8 cellular contexts compared by ENCODE assay signal in genomic region chr1:200473698-200474371, GRCh38.
DNase-seq lines count a peak whose midpoint lies in the region; ATAC-seq and TF ChIP-seq lines count a peak whose summit lies in the region.

No MANE protein-coding gene starts in this region.

- DNase-seq in GM12865 (ENCODE audit: low read depth), result peak; percentile 75
- peak; percentile 42 for DNase-seq in dermis blood vessel endothelial cell
- DNase-seq in NCI-H1436 (lab: John Stamatoyannopoulos, UW), result no peak
- no peak for DNase-seq in G401 (ENCODE audit: low spot score)
- DNase-seq in HuH-7 (ENCODE audit: low spot score), result no peak
- no peak for DNase-seq in NK-92 (lab: John Stamatoyannopoulos, UW; ENCODE audit: unreplicated experiment)

- ATAC-seq in GM19463 (IDR thresholded peaks at IDR 0.05; ENCODE audit: unreplicated experiment) (peak; percentile 79), HG03457 (IDR thresholded peaks at IDR 0.05; ENCODE audit: unreplicated experiment) (peak; percentile 67)

- H3K4me3 ChIP-seq in GM12865 (ENCODE audit: low read depth, low read length), result peak overlapping the region; percentile 38

- no peak for TF ChIP-seq CTCF in GM12865 (IDR thresholded peaks at IDR 0.05; ENCODE audit: insufficient read depth, low read depth, low read length, missing control alignments)

- in situ Hi-C loops in G401 (cut with HindIII; ENCODE audit: low sequenced_read_pairs), result no loop called here

Comparison
In these comparisons a context has a peak if more than half of its experiments do, and no peak if none do; other contexts are left out.
1. DNase-seq: peak in GM12865 (single experiment) and dermis blood vessel endothelial cell (single experiment); none in NCI-H1436 (single experiment), G401 (single experiment), HuH-7 (single experiment) and NK-92 (single experiment).